Comparison of ENCODE assay signal across 8 cellular contexts in the genomic region with DNA sequence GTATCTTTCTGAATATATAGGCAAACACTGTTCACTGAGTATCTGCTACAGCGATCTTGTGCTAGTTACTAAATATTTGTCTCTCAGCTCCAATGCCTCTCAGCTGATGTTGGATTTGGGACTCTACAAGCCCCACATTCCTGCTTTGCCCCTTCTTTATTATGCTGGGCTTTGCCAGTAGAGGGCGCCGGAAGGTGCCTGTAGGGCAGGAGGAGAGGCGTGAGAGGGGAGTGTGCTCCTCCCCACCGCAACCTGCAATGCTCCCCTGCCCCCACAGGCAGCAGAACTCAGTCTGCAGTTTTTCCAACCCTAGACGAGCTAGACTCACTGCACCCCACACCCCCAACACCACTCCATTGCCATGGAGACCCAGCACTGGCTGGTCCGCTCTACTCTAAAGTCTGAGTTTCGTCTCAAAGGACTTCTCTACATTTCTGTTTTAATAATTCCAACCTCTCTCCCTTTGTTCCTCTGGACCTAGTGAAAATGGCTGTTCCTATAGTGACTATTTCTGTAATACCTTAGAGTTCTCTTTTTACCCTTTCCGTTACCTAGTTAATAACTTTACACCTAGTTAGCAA.
DNase-seq lines count a peak whose midpoint lies in the region; ATAC-seq and TF ChIP-seq lines count a peak whose summit lies in the region.

No MANE protein-coding gene starts in this region.

- H3K4me3 Mint-ChIP-seq in progenitor cell of endocrine pancreas (ENCODE audit: low read depth): no peak overlapping the region

- DNase-seq in AML-193 (lab: John Stamatoyannopoulos, UW): peak; percentile 5 to 19
- DNase-seq in activated CD4-positive, alpha-beta T cell treated with anti-CD3 and anti-CD28 coated beads, Interleukin-2, amount 50 U/mL, for 1 hour: peak; percentile 3
- DNase-seq in progenitor cell of endocrine pancreas (ENCODE audit: low spot score, unreplicated experiment): no peak
- DNase-seq in central memory CD4-positive, alpha-beta T cell: no peak
- DNase-seq in mucosa of gallbladder (ENCODE audit: low spot score): no peak
- DNase-seq in epidermal melanocyte (ENCODE audit: insufficient read length, low spot score): no peak

- H3K27me3 Mint-ChIP-seq in progenitor cell of endocrine pancreas: peaks cover 52% of the 10 kb centered on the region

- ATAC-seq in GM18907 (IDR thresholded peaks at IDR 0.05; ENCODE audit: unreplicated experiment) (peak; percentile 64), HG03520 (IDR thresholded peaks at IDR 0.05; ENCODE audit: unreplicated experiment) (peak; percentile 71)

- no peak overlapping the region for H3K27ac Mint-ChIP-seq in progenitor cell of endocrine pancreas

- peaks cover 3% of the 10 kb centered on the region for H3K4me1 Mint-ChIP-seq in progenitor cell of endocrine pancreas (ENCODE audit: low read depth)

- H3K36me3 Mint-ChIP-seq in progenitor cell of endocrine pancreas (ENCODE audit: insufficient read depth): no peaks in the 10 kb centered on the region

- TF ChIP-seq CTCF in progenitor cell of endocrine pancreas (IDR thresholded peaks at IDR 0.05; ENCODE audit: unreplicated experiment): peak; percentile 49

- no peaks in the 10 kb centered on the region for H3K9me3 Mint-ChIP-seq in progenitor cell of endocrine pancreas (ENCODE audit: low read depth)

Comparison
In these comparisons a context has a peak if more than half of its experiments do, and no peak if none do; other contexts are left out.
1. DNase-seq: peak in AML-193 (2 of 2) and activated CD4-positive, alpha-beta T cell treated with anti-CD3 and anti-CD28 coated beads, Interleukin-2, amount 50 U/mL, for 1 hour (single experiment); none in progenitor cell of endocrine pancreas (single experiment), central memory CD4-positive, alpha-beta T cell (single experiment), mucosa of gallbladder (single experiment) and epidermal melanocyte (single experiment).